12 cellular contexts compared by ENCODE assay signal in the genomic region with DNA sequence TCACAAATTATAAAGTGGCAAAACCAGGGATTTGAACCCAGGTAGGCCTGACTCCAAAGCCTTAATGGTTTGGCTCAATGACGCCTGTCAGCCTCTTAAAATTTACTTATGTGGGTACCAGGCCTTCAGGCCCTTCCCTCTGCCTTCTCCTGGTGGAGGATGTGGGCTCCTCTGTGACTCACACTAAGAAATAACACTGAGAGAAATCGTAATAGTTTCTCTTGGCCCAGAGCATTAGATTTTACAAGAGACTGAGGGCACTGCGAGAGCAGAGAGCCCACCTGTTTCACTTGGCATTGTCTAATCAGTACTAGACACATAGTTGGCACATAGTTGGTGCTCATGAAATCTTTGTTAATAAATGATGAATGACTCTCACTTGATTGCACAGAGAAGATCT.
DNase-seq lines count a peak whose midpoint lies in the region; ATAC-seq and TF ChIP-seq lines count a peak whose summit lies in the region.
"Had no signal": no experiment of that assay in that cellular context is flagged by ENCODE, and none has a peak within 500 bp of the region (broad histone marks: within the 10 kb centered on the region; RNA-seq: fewer than 3 reads in every experiment).

No MANE protein-coding gene starts in this region.

- intact Hi-C loops in naive thymus-derived CD4-positive, alpha-beta T cell (cut with micrococcal nuclease): loop anchor here (1.0 to 10.0 kb wide), 6 partner anchors 33 to 618 kb away; a partner anchor contains a TSS

- peak; percentile 71 to 75 for ATAC-seq in CD4-positive, CD25-positive, alpha-beta regulatory T cell (ENCODE audit: low read depth in 2 of 2)
- no peak for ATAC-seq in naive thymus-derived CD4-positive, alpha-beta T cell
- ATAC-seq in left lobe of liver: no peak

- H3K36me3 ChIP-seq in CD4-positive, CD25-positive, alpha-beta regulatory T cell (ENCODE audit: control insufficient read depth, insufficient read depth, low read length): no peaks in the 10 kb centered on the region
- H3K36me3 ChIP-seq in MG63 (no peaks in the 10 kb centered on the region), right atrium auricular region (no peaks in the 10 kb centered on the region), tibial nerve (no peaks in the 10 kb centered on the region)
- H3K36me3 ChIP-seq in naive thymus-derived CD4-positive, alpha-beta T cell (ENCODE audit: control insufficient read depth in 2 of 3, insufficient read depth in 3 of 3, low read length in 3 of 3): no peaks in the 10 kb centered on the region
- H3K36me3 ChIP-seq: esophagus muscularis mucosa had no signal

- no peak for TF ChIP-seq EP300 in tibial nerve (IDR thresholded peaks at IDR 0.05)

- 45 to 69% methylated on average over 3 of the region's 3 CpGs for WGBS in tibial nerve, 2 donors

- H3K27me3 ChIP-seq in CD4-positive, CD25-positive, alpha-beta regulatory T cell (ENCODE audit: control insufficient read depth, insufficient read depth, low read length): no peaks in the 10 kb centered on the region
- H3K27me3 ChIP-seq in MG63: no peaks in the 10 kb centered on the region
- no peaks in the 10 kb centered on the region for H3K27me3 ChIP-seq in naive thymus-derived CD4-positive, alpha-beta T cell (ENCODE audit: control insufficient read depth in 2 of 2, insufficient read depth in 2 of 2, low read length in 2 of 2)
- H3K27me3 ChIP-seq in right atrium auricular region: no peaks in the 10 kb centered on the region
- H3K27me3 ChIP-seq in tibial nerve: no peaks in the 10 kb centered on the region
- H3K27me3 ChIP-seq: esophagus muscularis mucosa had no signal

- CTCF ChIA-PET in naive thymus-derived CD4-positive, alpha-beta T cell (lab: Charles Lee): no interaction called here

- peak in 2 of 3 donors; percentile 13 to 88 for DNase-seq in CD4-positive, CD25-positive, alpha-beta regulatory T cell
- DNase-seq in MG63 (peak; percentile 56), NCI-H526 (lab: John Stamatoyannopoulos, UW) (no peak), right atrium auricular region (ENCODE audit: low spot score) (no peak), tibial nerve (ENCODE audit: low spot score in 2 of 2) (no peak), left lobe of liver (ENCODE audit: low spot score) (no peak)
- peak in 4 of 9 donors; percentile 10 to 25 (median 19) for DNase-seq in naive thymus-derived CD4-positive, alpha-beta T cell
- DNase-seq: amniotic stem cell, NCI-H187 treated with DMSO at 0.1 percent for 48 hours had no signal

- H3K4me3 ChIP-seq in CD4-positive, CD25-positive, alpha-beta regulatory T cell (ENCODE audit: low read depth, low read length): no peak overlapping the region
- H3K4me3 ChIP-seq in MG63 (no peak overlapping the region), right atrium auricular region (no peak overlapping the region), tibial nerve (no peak overlapping the region)
- H3K4me3 ChIP-seq in naive thymus-derived CD4-positive, alpha-beta T cell (ENCODE audit: low read length): no peak overlapping the region
- H3K4me3 ChIP-seq: esophagus muscularis mucosa had no signal

- no peaks in the 10 kb centered on the region for H3K9me3 Mint-ChIP-seq in CD4-positive, CD25-positive, alpha-beta regulatory T cell
- no peaks in the 10 kb centered on the region for H3K9me3 Mint-ChIP-seq in activated naive CD8-positive, alpha-beta T cell (ENCODE audit: low read depth)
- H3K9me3 Mint-ChIP-seq in naive thymus-derived CD4-positive, alpha-beta T cell: no peaks in the 10 kb centered on the region
- H3K9me3 Mint-ChIP-seq: CD14-positive monocyte had no signal

- TF ChIP-seq CTCF in right atrium auricular region (IDR thresholded peaks at IDR 0.05): no peak
- TF ChIP-seq CTCF in tibial nerve (IDR thresholded peaks at IDR 0.05): no peak

- POLR2A ChIA-PET in naive thymus-derived CD4-positive, alpha-beta T cell (lab: Charles Lee): interaction anchor here (1.1 kb wide), 1 partner anchor 33 kb away, joined by 3 read pairs; no protein-coding TSS in a partner anchor

- H3K9me3 ChIP-seq in CD4-positive, CD25-positive, alpha-beta regulatory T cell (ENCODE audit: control insufficient read depth in 2 of 2, low read length in 2 of 2): no peaks in the 10 kb centered on the region
- H3K9me3 ChIP-seq in MG63 (peaks cover 7% of the 10 kb centered on the region; the same call in 1 of the 2 replicates), right atrium auricular region (no peaks in the 10 kb centered on the region), tibial nerve (no peaks in the 10 kb centered on the region)
- no peaks in the 10 kb centered on the region for H3K9me3 ChIP-seq in naive thymus-derived CD4-positive, alpha-beta T cell (ENCODE audit: control insufficient read depth in 2 of 3, low read length in 3 of 3)
- H3K9me3 ChIP-seq: esophagus muscularis mucosa had no signal

- H3K27me3 Mint-ChIP-seq in CD4-positive, CD25-positive, alpha-beta regulatory T cell: no peaks in the 10 kb centered on the region
- H3K27me3 Mint-ChIP-seq in activated naive CD8-positive, alpha-beta T cell: no peaks in the 10 kb centered on the region
- no peaks in the 10 kb centered on the region for H3K27me3 Mint-ChIP-seq in naive thymus-derived CD4-positive, alpha-beta T cell

- peaks cover 20 to 68% (median 46%) of the 10 kb centered on the region in 4 donors for H3K4me1 Mint-ChIP-seq in CD4-positive, CD25-positive, alpha-beta regulatory T cell
- H3K4me1 Mint-ChIP-seq in activated naive CD8-positive, alpha-beta T cell (ENCODE audit: low read depth): peaks cover 69% of the 10 kb centered on the region
- peaks cover 33 to 63% (median 61%) of the 10 kb centered on the region in 7 donors for H3K4me1 Mint-ChIP-seq in naive thymus-derived CD4-positive, alpha-beta T cell

- no peak for TF ChIP-seq POLR2A in tibial nerve (IDR thresholded peaks at IDR 0.05)

- peak overlapping the region; percentile 71 to 87 (median 87) for H3K27ac Mint-ChIP-seq in CD4-positive, CD25-positive, alpha-beta regulatory T cell
- H3K27ac Mint-ChIP-seq in activated naive CD8-positive, alpha-beta T cell: peak overlapping the region; percentile 78
- peak overlapping the region in 8 of 9 donors; percentile 30 to 90 (median 80) for H3K27ac Mint-ChIP-seq in naive thymus-derived CD4-positive, alpha-beta T cell

- H3K36me3 Mint-ChIP-seq in CD4-positive, CD25-positive, alpha-beta regulatory T cell: no peaks in the 10 kb centered on the region
- no peaks in the 10 kb centered on the region for H3K36me3 Mint-ChIP-seq in activated naive CD8-positive, alpha-beta T cell
- no peaks in the 10 kb centered on the region for H3K36me3 Mint-ChIP-seq in naive thymus-derived CD4-positive, alpha-beta T cell
- H3K36me3 Mint-ChIP-seq: CD14-positive monocyte had no signal

- peak overlapping the region in 1 of 4 donors; percentile 22 for H3K4me3 Mint-ChIP-seq in CD4-positive, CD25-positive, alpha-beta regulatory T cell
- peak overlapping the region; percentile 36 for H3K4me3 Mint-ChIP-seq in activated naive CD8-positive, alpha-beta T cell
- H3K4me3 Mint-ChIP-seq in naive thymus-derived CD4-positive, alpha-beta T cell: peak overlapping the region in 4 of 10 donors; percentile 0 to 23 (median 4)
- H3K4me3 Mint-ChIP-seq: CD14-positive monocyte had no signal

- H3K4me1 ChIP-seq in CD4-positive, CD25-positive, alpha-beta regulatory T cell (ENCODE audit: control insufficient read depth, insufficient read depth, low read length, poor library complexity, severe bottlenecking): peaks cover 46% of the 10 kb centered on the region
- H3K4me1 ChIP-seq in naive thymus-derived CD4-positive, alpha-beta T cell (ENCODE audit: control insufficient read depth in 2 of 2, insufficient read depth in 2 of 2, low read length in 2 of 2): peaks cover 3 to 53% of the 10 kb centered on the region in 2 donors
- peaks cover 0 to 22% of the 10 kb centered on the region in 2 donors for H3K4me1 ChIP-seq in right atrium auricular region
- H3K4me1 ChIP-seq in tibial nerve: peaks cover 0 to 43% (median 8%) of the 10 kb centered on the region in 4 donors

- peak overlapping the region; percentile 30 for H3K27ac ChIP-seq in CD4-positive, CD25-positive, alpha-beta regulatory T cell (ENCODE audit: insufficient read depth, low read length, poor library complexity, severe bottlenecking)
- H3K27ac ChIP-seq in naive thymus-derived CD4-positive, alpha-beta T cell (ENCODE audit: low read depth, low read length): no peak overlapping the region
- H3K27ac ChIP-seq in right atrium auricular region (no peak overlapping the region), tibial nerve (no peak overlapping the region)
- H3K27ac ChIP-seq: esophagus muscularis mucosa had no signal

Comparison
In these comparisons a context has a peak if more than half of its experiments do, and no peak if none do; other contexts are left out.
1. ATAC-seq: peak in CD4-positive, CD25-positive, alpha-beta regulatory T cell (2 of 2); none in naive thymus-derived CD4-positive, alpha-beta T cell (single experiment) and left lobe of liver (single experiment).
2. DNase-seq: peak in CD4-positive, CD25-positive, alpha-beta regulatory T cell (2 of 3) and MG63 (single experiment); none in NCI-H526 (0 of 2), right atrium auricular region (single experiment), tibial nerve (0 of 2) and left lobe of liver (single experiment).
3. Peak in every context shown above with its lines, with median percentiles within 50 percentile points of each other: H3K27ac Mint-ChIP-seq.